1 cellular context compared by ENCODE assay signal in the genomic region with DNA sequence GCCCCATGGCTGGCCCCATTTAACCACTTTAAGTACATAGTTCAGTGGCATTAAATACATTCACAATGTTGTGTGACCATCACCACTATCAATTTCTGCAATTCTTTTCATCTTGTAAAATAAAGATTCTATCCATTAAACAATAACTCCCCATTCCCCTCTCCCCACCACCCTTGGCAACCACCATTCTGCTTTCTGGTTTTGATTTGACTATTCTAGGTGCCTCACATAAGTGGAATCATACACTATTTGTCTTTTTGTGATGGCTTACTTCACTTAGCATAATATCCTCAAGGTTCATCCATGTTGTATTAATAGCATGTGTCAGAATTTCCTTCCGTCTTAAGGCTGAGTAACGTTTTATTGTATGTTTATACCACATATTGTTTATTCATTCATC.
TF ChIP-seq lines count a peak whose summit lies in the region.

No MANE protein-coding gene starts in this region.

TF ChIP-seq in endothelial cell of umbilical vein, 7 proteins besides CTCF, POLR2A, EP300 and RAD21:
- TF ChIP-seq GATA2 (IDR thresholded peaks at IDR 0.05; ENCODE audit: insufficient read depth, insufficient read length, low read depth, low read length) (no peak), MYC (IDR thresholded peaks at IDR 0.05; ENCODE audit: low read depth, low read length) (no peak), FOS (IDR thresholded peaks at IDR 0.05; ENCODE audit: borderline replicate concordance, insufficient read depth, low read length) (peak; percentile 37)
